ENCODE assay signal across 2 cellular contexts in genomic region chr11:95991101-95991500, GRCh38.
TF ChIP-seq lines count a peak whose summit lies in the region.

No MANE protein-coding gene starts in this region.

TF ChIP-seq in SK-N-SH treated with all-trans-retinoic acid at 6 μM for 48 hours, 23 proteins besides CTCF, POLR2A, EP300 and RAD21 (continued from another document):
- no peak for TF ChIP-seq ZNF565 (CRISPR knock-in tag; conservative IDR thresholded peaks at IDR 0.05; ENCODE audit: low read depth)
- no peak for TF ChIP-seq TOX (CRISPR knock-in tag; IDR thresholded peaks at IDR 0.05; ENCODE audit: borderline replicate concordance)
- no peak for TF ChIP-seq CSRNP3 (CRISPR knock-in tag; IDR thresholded peaks at IDR 0.05)
- TF ChIP-seq ZFP30 (CRISPR knock-in tag; IDR thresholded peaks at IDR 0.05): no peak
- TF ChIP-seq RARB (CRISPR knock-in tag; IDR thresholded peaks at IDR 0.05): no peak
- no peak for TF ChIP-seq ISL1 (CRISPR knock-in tag; IDR thresholded peaks at IDR 0.05)
- no peak for TF ChIP-seq POU6F1 (CRISPR knock-in tag; IDR thresholded peaks at IDR 0.05; ENCODE audit: borderline replicate concordance, low read depth)
- TF ChIP-seq ZFP3 (CRISPR knock-in tag; IDR thresholded peaks at IDR 0.05): no peak
- no peak for TF ChIP-seq TSHZ2 (CRISPR knock-in tag; IDR thresholded peaks at IDR 0.05)
- TF ChIP-seq CSDC2 (CRISPR knock-in tag; IDR thresholded peaks at IDR 0.05): no peak
- no peak for TF ChIP-seq CREB5 (CRISPR knock-in tag; IDR thresholded peaks at IDR 0.05; ENCODE audit: low read depth)
TF ChIP-seq in SK-N-SH treated with all-trans-retinoic acid at 6 μM for 48 hours: peak in this region for 0.

TF ChIP-seq in SK-N-SH, 30 proteins besides CTCF, POLR2A, EP300 and RAD21 (continued from another document):
- no peak for TF ChIP-seq MAX (IDR thresholded peaks at IDR 0.05; ENCODE audit: low read depth)
- no peak for TF ChIP-seq TEAD4 (IDR thresholded peaks at IDR 0.05; ENCODE audit: borderline replicate concordance, insufficient read depth)
- TF ChIP-seq POLR2AphosphoS5 (IDR thresholded peaks at IDR 0.05; ENCODE audit: low read depth, low read length): no peak
- no peak for TF ChIP-seq USF2 (IDR thresholded peaks at IDR 0.05; ENCODE audit: borderline replicate concordance, low read depth, low read length)
- TF ChIP-seq NRF1 (IDR thresholded peaks at IDR 0.05; ENCODE audit: low read depth, low read length): no peak
